Comparison of ENCODE assay signal across 24 cellular contexts in the genomic region with DNA sequence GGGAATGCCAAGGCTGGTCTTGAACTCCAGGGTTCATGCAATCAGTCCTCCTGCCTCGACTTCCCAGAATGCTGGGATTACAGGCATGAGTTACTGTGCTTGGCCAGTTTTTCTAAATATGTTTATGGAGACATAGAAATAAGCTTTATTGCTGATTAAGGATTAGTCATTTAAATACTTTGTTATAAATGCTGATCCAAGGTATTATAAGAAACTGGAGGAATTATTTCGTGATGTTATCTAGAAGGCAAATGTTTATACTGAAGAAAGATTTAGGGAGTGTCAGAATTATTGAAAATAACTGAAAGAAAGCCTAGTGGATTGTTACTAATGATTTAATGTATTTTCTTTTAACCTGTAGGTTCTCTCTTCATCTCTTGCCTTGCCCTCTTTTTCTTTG. TPM values are rescaled to one million over a fixed set of nuclear protein-coding genes. Genes with fewer than 3 reads are reported as not detected.
"Had no signal": no experiment of that assay in that cellular context is flagged by ENCODE, and none has a peak within 500 bp of the region (broad histone marks: within the 10 kb centered on the region; RNA-seq: fewer than 3 reads in every experiment).

No MANE protein-coding gene starts in this region.

- H3K9me3 ChIP-seq: adrenal gland, colonic mucosa, esophagus squamous epithelium, mucosa of descending colon, right atrium auricular region, suprapubic skin had no signal

- H3K27ac Mint-ChIP-seq: activated CD4-positive, alpha-beta T cell treated with anti-CD3 and anti-CD28 coated beads, Interleukin-2, amount 10 ng/mL, durations not matched to agents 24 days and 14 days; activated naive CD4-positive, alpha-beta T cell treated with anti-CD3 and anti-CD28 coated beads, Interleukin-2, amount 50 U/mL, for 24 hours; type B pancreatic cell had no signal

- H3K4me1 ChIP-seq: colonic mucosa, esophagus squamous epithelium had no signal

- H3K4me3 ChIP-seq: adrenal gland, colonic mucosa, esophagus squamous epithelium, mucosa of descending colon, right atrium auricular region, suprapubic skin had no signal

- DNase-seq: activated CD4-positive, alpha-beta T cell treated with anti-CD3 and anti-CD28 coated beads, Interleukin-2, amount 10 ng/mL, durations not matched to agents 24 days and 14 days; activated CD4-positive, CD25-positive, alpha-beta regulatory T cell; activated CD8-positive, alpha-beta memory T cell treated with anti-CD3 and anti-CD28 coated beads, Interleukin-2, amount 50 U/mL, for 4 hours; activated CD8-positive, alpha-beta T cell treated with anti-CD3 and anti-CD28 coated beads, Interleukin-2, amount 10 ng/mL, durations not matched to agents 7 days and 5 days; activated effector memory CD4-positive, alpha-beta T cell treated with anti-CD3 and anti-CD28 coated beads, Interleukin-2, amount 50 U/mL, for 16 hours; activated T-cell treated with anti-CD3 and anti-CD28 coated beads, Interleukin-2, amount 50 U/mL, for 48 hours; adrenal gland; colonic mucosa; esophagus squamous epithelium; foreskin fibroblast; hippocampal formation; mammary epithelial cell; mucosa of descending colon; naive thymus-derived CD4-positive, alpha-beta T cell; small intestine; stimulated activated CD4-positive, alpha-beta T cell treated with anti-CD3 and anti-CD28 coated beads, Interleukin-4, amount 100 ng/mL, for 4 hours; stimulated activated CD8-positive, alpha-beta memory T cell treated with anti-CD3 and anti-CD28 coated beads, Interleukin-4, amount 100 ng/mL, for 48 hours; stimulated activated naive CD4-positive, alpha-beta T cell treated with Interleukin-2 at 50 U/mL for 16 hours had no signal

- H3K9me3 Mint-ChIP-seq: activated CD4-positive, alpha-beta T cell treated with anti-CD3 and anti-CD28 coated beads, Interleukin-2, amount 10 ng/mL, durations not matched to agents 24 days and 14 days; activated naive CD4-positive, alpha-beta T cell treated with anti-CD3 and anti-CD28 coated beads, Interleukin-2, amount 50 U/mL, for 24 hours; type B pancreatic cell had no signal

- H3K27me3 Mint-ChIP-seq: activated CD4-positive, alpha-beta T cell treated with anti-CD3 and anti-CD28 coated beads, Interleukin-2, amount 10 ng/mL, durations not matched to agents 24 days and 14 days; activated naive CD4-positive, alpha-beta T cell treated with anti-CD3 and anti-CD28 coated beads, Interleukin-2, amount 50 U/mL, for 24 hours; naive thymus-derived CD4-positive, alpha-beta T cell; type B pancreatic cell had no signal

- ATAC-seq: activated CD8-positive, alpha-beta T cell treated with anti-CD3 and anti-CD28 coated beads, Interleukin-2, amount 10 ng/mL, durations not matched to agents 7 days and 5 days; left lobe of liver; mucosa of descending colon; naive thymus-derived CD4-positive, alpha-beta T cell had no signal

- FAIRE-seq: keratinocyte, small intestine had no signal

- H3K4me3 Mint-ChIP-seq: activated CD4-positive, alpha-beta T cell treated with anti-CD3 and anti-CD28 coated beads, Interleukin-2, amount 10 ng/mL, durations not matched to agents 24 days and 14 days; activated CD8-positive, alpha-beta T cell treated with anti-CD3 and anti-CD28 coated beads, Interleukin-2, amount 10 ng/mL, durations not matched to agents 7 days and 5 days; activated naive CD4-positive, alpha-beta T cell treated with anti-CD3 and anti-CD28 coated beads, Interleukin-2, amount 50 U/mL, for 24 hours; naive thymus-derived CD4-positive, alpha-beta T cell; type B pancreatic cell had no signal

- H3K27ac ChIP-seq: adrenal gland, colonic mucosa, esophagus squamous epithelium, right atrium auricular region, suprapubic skin had no signal

RNA-seq across cellular contexts. Expression of gene HTR2B, which starts 5.8 kb away (rescaled TPM):
- total RNA-seq: activated CD8-positive, alpha-beta T cell treated with anti-CD3 and anti-CD28 coated beads, Interleukin-2, amount 10 ng/mL, durations not matched to agents 7 days and 5 days; naive thymus-derived CD4-positive, alpha-beta T cell; suprapubic skin had no signal
- polyA plus RNA-seq: keratinocyte, mammary epithelial cell had no signal
